ENCODE assay signal across 8 cellular contexts in genomic region chr22:36065775-36066544, GRCh38. TPM values are rescaled to one million over a fixed set of nuclear protein-coding genes. Genes with fewer than 3 reads are reported as not detected.
DNase-seq lines count a peak whose midpoint lies in the region; ATAC-seq and TF ChIP-seq lines count a peak whose summit lies in the region.

No MANE protein-coding gene starts in this region.

- peak; percentile 100 for TF ChIP-seq CTCF in Loucy (conservative IDR thresholded peaks at IDR 0.05; ENCODE audit: low read length)
- peak; percentile 99 for TF ChIP-seq CTCF in RWPE1 (conservative IDR thresholded peaks at IDR 0.05; ENCODE audit: low read depth)

- no peaks in the 10 kb centered on the region for H3K27me3 ChIP-seq in Loucy (ENCODE audit: insufficient read depth, low read length, poor library complexity, severe bottlenecking)

- peaks cover 9 to 13% (median 12%) of the 10 kb centered on the region in 3 donors for H3K4me1 Mint-ChIP-seq in naive B cell

- peak overlapping the region; percentile 85 for H3K4me2 ChIP-seq in Loucy (ENCODE audit: low read depth, low read length, poor library complexity, severe bottlenecking)

- no peaks in the 10 kb centered on the region for H3K9me3 ChIP-seq in Loucy (ENCODE audit: insufficient read depth, low read depth, low read length)

- H2AFZ ChIP-seq in Loucy (ENCODE audit: low read length) = peak overlapping the region; percentile 99

- peaks cover 0 to 5% of the 10 kb centered on the region in 2 donors for H3K36me3 Mint-ChIP-seq in naive B cell

- POLR2A ChIA-PET in RWPE1 (lab: Yijun Ruan, JAX; ENCODE audit: low non-redundant PET) = interaction anchor here (0.6 to 1.2 kb wide), 2 partner anchors 37 to 38 kb away, joined by 3 to 5 read pairs; partner anchors contain the start of gene RBFOX2

- H3K9me3 Mint-ChIP-seq in naive B cell = peaks cover 0 to 3% (median 0%) of the 10 kb centered on the region in 7 donors

- peak overlapping the region; percentile 65 for H3K9ac ChIP-seq in Loucy (ENCODE audit: low read depth, low read length, poor library complexity, severe bottlenecking)

- H3K4me3 Mint-ChIP-seq in naive B cell = peak overlapping the region; percentile 48 to 90 (median 78)

- peak overlapping the region in 4 of 6 donors; percentile 22 to 80 (median 53) for H3K27ac Mint-ChIP-seq in naive B cell

- peak overlapping the region; percentile 62 for H3K27ac ChIP-seq in RWPE1

- peak; percentile 62 to 77 for ATAC-seq in naive B cell (ENCODE audit: low read depth in 2 of 2)
- no peak for ATAC-seq in HG03460 (IDR thresholded peaks at IDR 0.05; ENCODE audit: unreplicated experiment)

- DNase-seq in DMS53 (lab: John Stamatoyannopoulos, UW) = peak; percentile 89
- peak; percentile 72 for DNase-seq in RWPE1 (ENCODE audit: low spot score)
- DNase-seq in activated T-helper 9 cell treated with anti-CD3 and anti-CD28 coated beads, Interleukin-2, amount 50 U/mL, for 16 hours (ENCODE audit: low read depth) = peak; percentile 42
- DNase-seq in fibroblast of peridontal ligament (ENCODE audit: extremely low read depth) = peak; percentile 98
- DNase-seq in naive B cell = peak; percentile 41
- peak; percentile 13 to 50 for DNase-seq in stimulated activated CD8-positive, alpha-beta memory T cell treated with anti-CD3 and anti-CD28 coated beads, Interleukin-7, amount 100 ng/mL, for 4 hours (ENCODE audit: low read depth in 2 of 2)

- H4K20me1 ChIP-seq in Loucy (ENCODE audit: insufficient read depth, low read length, poor library complexity, severe bottlenecking) = no peaks in the 10 kb centered on the region

- H3K9me2 ChIP-seq in Loucy (replicated peaks; ENCODE audit: low read depth, low read length) = no peaks in the 10 kb centered on the region

- CTCF ChIA-PET in RWPE1 (lab: Yijun Ruan, JAX) = interaction anchor here (0.6 to 2.1 kb wide), 39 partner anchors 9 to 401 kb away, joined by 3 to 20 read pairs (median 4); partner anchors contain the start of gene RBFOX2

- no peaks in the 10 kb centered on the region for H3F3A ChIP-seq in Loucy (ENCODE audit: low read depth)

- H3K4me1 ChIP-seq in Loucy (ENCODE audit: insufficient read depth, low read length, poor library complexity, severe bottlenecking) = peaks cover 4% of the 10 kb centered on the region

- H3K36me3 ChIP-seq in Loucy (ENCODE audit: insufficient read depth, low read length) = no peaks in the 10 kb centered on the region

- peak overlapping the region; percentile 74 for H3K4me3 ChIP-seq in Loucy (ENCODE audit: low read length, poor library complexity, severe bottlenecking)

- H3K79me2 ChIP-seq in Loucy (ENCODE audit: insufficient read depth, low read length) = no peaks in the 10 kb centered on the region

- peaks cover 25 to 38% (median 31%) of the 10 kb centered on the region in 3 donors for H3K27me3 Mint-ChIP-seq in naive B cell

RNA-seq across cellular contexts. Expression of gene RBFOX2, which starts 37.3 kb away (rescaled TPM):
- polyA plus RNA-seq in naive B cell (ENCODE audit: low read depth in 6 of 6) = not detected

Comparison
In these comparisons a context has a peak if more than half of its experiments do, and no peak if none do; other contexts are left out.
1. DNase-seq: peak in every context shown above with its lines; median percentile 98 in fibroblast of peridontal ligament; 89 in DMS53; 72 in RWPE1; 42 in activated T-helper 9 cell treated with anti-CD3 and anti-CD28 coated beads, Interleukin-2, amount 50 U/mL, for 16 hours; 41 in naive B cell; 32 in stimulated activated CD8-positive, alpha-beta memory T cell treated with anti-CD3 and anti-CD28 coated beads, Interleukin-7, amount 100 ng/mL, for 4 hours.